1 cellular context compared by ENCODE assay signal in the genomic region with DNA sequence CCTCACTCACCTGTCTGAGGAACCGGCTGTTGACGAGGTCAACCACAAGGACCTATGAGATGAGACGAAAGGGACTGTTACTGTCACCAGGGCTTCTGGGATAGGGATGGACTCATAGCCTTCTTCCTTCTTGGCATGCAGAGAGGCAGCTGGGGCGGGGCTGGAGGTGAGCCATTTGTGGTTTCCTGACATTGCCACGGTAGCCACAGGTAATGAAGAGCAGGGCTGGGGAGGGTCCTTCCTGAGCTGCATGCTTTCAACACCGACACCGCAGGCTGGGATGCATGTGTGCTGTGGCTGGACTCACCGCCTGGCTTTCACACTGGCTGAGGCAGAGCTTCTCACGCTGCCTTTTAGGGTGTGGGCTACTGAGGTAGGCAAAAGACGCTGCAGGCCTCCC.
TF ChIP-seq lines count a peak whose summit lies in the region.

No MANE protein-coding gene starts in this region.

TF ChIP-seq in HCT116, 20 proteins besides CTCF, POLR2A, EP300 and RAD21 (continued from another document):
- no peak for TF ChIP-seq ZNF274 (IDR thresholded peaks at IDR 0.05; ENCODE audit: low read depth, low read length)
